ENCODE assay signal across 15 cellular contexts in genomic region chr1:2400576-2400909, GRCh38.
"Had no signal": no experiment of that assay in that cellular context is flagged by ENCODE, and none has a peak within 500 bp of the region (broad histone marks: within the 10 kb centered on the region; RNA-seq: fewer than 3 reads in every experiment).

No MANE protein-coding gene starts in this region.

- ATAC-seq: right cardiac atrium, T-helper 17 cell had no signal

- H3K4me1 ChIP-seq: ascending aorta, transverse colon, vagina had no signal

- H3K27me3 Mint-ChIP-seq: progenitor cell of endocrine pancreas, T-helper 17 cell had no signal

- H3K27ac ChIP-seq: ascending aorta, transverse colon, vagina had no signal

- H3K4me3 ChIP-seq: ascending aorta, transverse colon, vagina had no signal

- FAIRE-seq: bronchial epithelial cell, small intestine had no signal

- DNase-seq: activated CD4-positive, alpha-beta T cell treated with anti-CD3 and anti-CD28 coated beads for 48 hours; dermis blood vessel endothelial cell; islet precursor cell; midbrain; small intestine; stimulated activated CD4-positive, alpha-beta T cell treated with anti-CD3 and anti-CD28 coated beads, Interleukin-4, amount 100 ng/mL, for 24 hours; stimulated activated naive CD4-positive, alpha-beta T cell treated with Interleukin-2 at 50 U/mL for 16 hours; T-helper 17 cell; transverse colon had no signal

- H3K27ac Mint-ChIP-seq: activated T-helper 2 cell treated with anti-CD3 and anti-CD28 coated beads, Interferon-gamma antibody, Interleukin-2, Interleukin-4, amounts not matched to agents 10 μg/mL and 5 μg/mL and 100 μg/mL, durations not matched to agents 14 hours and 24 hours and 36 hours; progenitor cell of endocrine pancreas; T-helper 17 cell had no signal

- H3K9me3 Mint-ChIP-seq: activated T-helper 2 cell treated with anti-CD3 and anti-CD28 coated beads, Interferon-gamma antibody, Interleukin-2, Interleukin-4, amounts not matched to agents 10 μg/mL and 5 μg/mL and 100 μg/mL, durations not matched to agents 14 hours and 24 hours and 36 hours had no signal

- H3K9me3 ChIP-seq: ascending aorta, transverse colon, vagina had no signal

- H3K27me3 ChIP-seq: ascending aorta, transverse colon, vagina had no signal
